In genomic region chr11:78354741-78355705, GRCh38 we compare ENCODE assay signal across 8 cellular contexts.
DNase-seq lines count a peak whose midpoint lies in the region; ATAC-seq, FAIRE-seq and TF ChIP-seq lines count a peak whose summit lies in the region.

No MANE protein-coding gene starts in this region.

- H3K4me3 ChIP-seq in hepatocyte: no peak overlapping the region
- no peak overlapping the region for H3K4me3 ChIP-seq in effector memory CD4-positive, alpha-beta T cell (ENCODE audit: insufficient read depth, low read depth, low read length, poor library complexity, severe bottlenecking)

- H3K9me3 ChIP-seq in hepatocyte (ENCODE audit: low read depth): no peaks in the 10 kb centered on the region
- no peaks in the 10 kb centered on the region for H3K9me3 ChIP-seq in effector memory CD4-positive, alpha-beta T cell (ENCODE audit: control insufficient read depth, low read length)

- DNase-seq in D721Med (ENCODE audit: insufficient read length, low spot score) (no peak), NCI-H774 (lab: John Stamatoyannopoulos, UW) (peak; percentile 72), hepatocyte (ENCODE audit: low spot score) (no peak), putamen (ENCODE audit: low spot score) (no peak), AML-193 (lab: John Stamatoyannopoulos, UW) (no peak), mesenteric fat pad (ENCODE audit: low spot score) (no peak)
- DNase-seq in effector memory CD4-positive, alpha-beta T cell: no peak

- WGBS in hepatocyte (ENCODE audit: low lambda C conversion rate, missing lambda C conversion rate): 63% methylated on average over 12 of the region's 12 CpGs

- H3K4me2 ChIP-seq in hepatocyte: peak overlapping the region; percentile 31

- H3K4me1 ChIP-seq in hepatocyte (ENCODE audit: insufficient read depth): peaks cover 18% of the 10 kb centered on the region
- no peaks in the 10 kb centered on the region for H3K4me1 ChIP-seq in effector memory CD4-positive, alpha-beta T cell (ENCODE audit: control insufficient read depth, insufficient read depth, low read length, poor library complexity, severe bottlenecking)

- H3K79me2 ChIP-seq in hepatocyte: peaks cover 55% of the 10 kb centered on the region

- no peaks in the 10 kb centered on the region for H3K36me3 ChIP-seq in hepatocyte (replicated peaks; ENCODE audit: insufficient read depth, low read depth)
- H3K36me3 ChIP-seq in effector memory CD4-positive, alpha-beta T cell (ENCODE audit: control insufficient read depth, insufficient read depth, low read length): no peaks in the 10 kb centered on the region

- no peak overlapping the region for H2AFZ ChIP-seq in hepatocyte

- FAIRE-seq in D721Med (lab: Jason Lieb, UNC): peak; percentile 6

- no peaks in the 10 kb centered on the region for H4K20me1 ChIP-seq in hepatocyte (ENCODE audit: insufficient read depth, poor library complexity, severe bottlenecking)

- no peak for TF ChIP-seq CTCF in D721Med (IDR thresholded peaks at IDR 0.05; ENCODE audit: insufficient read depth, missing control alignments)
- TF ChIP-seq CTCF in hepatocyte (IDR thresholded peaks at IDR 0.05; ENCODE audit: poor library complexity): no peak

- peak; percentile 76 for ATAC-seq in HG02973 (IDR thresholded peaks at IDR 0.05; ENCODE audit: unreplicated experiment)

- H3K27me3 ChIP-seq in hepatocyte: no peaks in the 10 kb centered on the region
- no peaks in the 10 kb centered on the region for H3K27me3 ChIP-seq in effector memory CD4-positive, alpha-beta T cell (replicated peaks; ENCODE audit: control insufficient read depth, insufficient read depth, low read length, poor library complexity, severe bottlenecking)

- peak overlapping the region; percentile 27 for H3K27ac ChIP-seq in hepatocyte
- H3K27ac ChIP-seq in effector memory CD4-positive, alpha-beta T cell (ENCODE audit: insufficient read depth, low read length, poor library complexity, severe bottlenecking): no peak overlapping the region

- H3K9me2 ChIP-seq in hepatocyte (replicated peaks; ENCODE audit: insufficient read depth): no peaks in the 10 kb centered on the region
